1 cellular context compared by ENCODE assay signal in genomic region chr4:48180234-48180633, GRCh38.
TF ChIP-seq lines count a peak whose summit lies in the region.

No MANE protein-coding gene starts in this region.

TF ChIP-seq in WTC11, 78 proteins besides CTCF, POLR2A, EP300 and RAD21 (continued from another document):
- no peak for TF ChIP-seq ZNF425 (CRISPR knock-in tag; conservative IDR thresholded peaks at IDR 0.05)
- TF ChIP-seq ZNF232 (CRISPR knock-in tag; IDR thresholded peaks at IDR 0.05): no peak
- TF ChIP-seq KAT7 (CRISPR knock-in tag; IDR thresholded peaks at IDR 0.05; ENCODE audit: borderline replicate concordance): no peak
- no peak for TF ChIP-seq CDX4 (CRISPR knock-in tag; IDR thresholded peaks at IDR 0.05; ENCODE audit: borderline replicate concordance)
TF ChIP-seq in WTC11: peak in this region for 0.
